In genomic region chr5:124742983-124743533, GRCh38 we compare ENCODE assay signal across 8 cellular contexts. TPM values are rescaled to one million over a fixed set of nuclear protein-coding genes. Genes with fewer than 3 reads are reported as not detected.
DNase-seq lines count a peak whose midpoint lies in the region; ATAC-seq, FAIRE-seq and TF ChIP-seq lines count a peak whose summit lies in the region.

No MANE protein-coding gene starts in this region.

- intact Hi-C loops in mucosa of descending colon (cut with DNase I, micrococcal nuclease) = loop anchor here (5.0 to 10.0 kb wide), 4 partner anchors 41 to 282 kb away; no protein-coding TSS in a partner anchor

- no peaks in the 10 kb centered on the region for H3K9me3 ChIP-seq in BE2C
- H3K9me3 ChIP-seq in mucosa of descending colon = no peaks in the 10 kb centered on the region

- no peaks in the 10 kb centered on the region for H3K36me3 ChIP-seq in BE2C
- H3K36me3 ChIP-seq in bronchial epithelial cell (ENCODE audit: control insufficient read depth, insufficient read depth, low read length) = no peaks in the 10 kb centered on the region
- no peaks in the 10 kb centered on the region for H3K36me3 ChIP-seq in mucosa of descending colon (ENCODE audit: low read depth)

- no peak for FAIRE-seq in bronchial epithelial cell (lab: Jason Lieb, UNC)

- DNase-seq in BE2C (no peak), bronchial epithelial cell (ENCODE audit: low read depth) (peak; percentile 94), mucosa of descending colon (no peak), left lobe of liver (ENCODE audit: low spot score) (no peak), HuH-7 (ENCODE audit: low spot score) (no peak), HEK293T (ENCODE audit: extremely low spot score) (no peak)

- ATAC-seq in HG03442 (IDR thresholded peaks at IDR 0.05; ENCODE audit: unreplicated experiment) (peak; percentile 32), mucosa of descending colon (peak; percentile 22), left lobe of liver (no peak), HG03196 (IDR thresholded peaks at IDR 0.05; ENCODE audit: unreplicated experiment) (no peak)

- H3K27me3 ChIP-seq in BE2C (no peaks in the 10 kb centered on the region), bronchial epithelial cell (ENCODE audit: control insufficient read depth, insufficient read depth, low read length) (no peaks in the 10 kb centered on the region)

- CTCF ChIA-PET in HEK293T (lab: Yijun Ruan, JAX) = no interaction called here

- POLR2A ChIA-PET in HEK293T (lab: Yijun Ruan, JAX) = interaction anchor here (0.6 kb wide), 1 partner anchor 84 kb away, joined by 3 read pairs; no protein-coding TSS in a partner anchor

- peaks cover 13% of the 10 kb centered on the region for H3K4me1 ChIP-seq in BE2C
- H3K4me1 ChIP-seq in mucosa of descending colon (ENCODE audit: low read depth) = peaks cover 44% of the 10 kb centered on the region

- TF ChIP-seq CTCF in BE2C (IDR thresholded peaks at IDR 0.05; ENCODE audit: low read depth, low read length) (no peak), bronchial epithelial cell (IDR thresholded peaks at IDR 0.05; ENCODE audit: insufficient read depth, low read length, severe bottlenecking) (no peak), mucosa of descending colon (IDR thresholded peaks at IDR 0.05) (no peak)

- peak overlapping the region; percentile 78 for H3K4me3 ChIP-seq in BE2C (ENCODE audit: low read depth, low read length)
- peak overlapping the region; percentile 51 for H3K4me3 ChIP-seq in bronchial epithelial cell (ENCODE audit: low read depth, low read length)
- H3K4me3 ChIP-seq in mucosa of descending colon = peak overlapping the region; percentile 33

TF ChIP-seq in HEK293T, 16 proteins besides CTCF, POLR2A, EP300 and RAD21:
- TF ChIP-seq ELF4 (IDR thresholded peaks at IDR 0.05) = no peak
- no peak for TF ChIP-seq ARNT (IDR thresholded peaks at IDR 0.05)
- TF ChIP-seq FOXA1 (IDR thresholded peaks at IDR 0.05) = no peak
- no peak for TF ChIP-seq HDGF (IDR thresholded peaks at IDR 0.05; ENCODE audit: borderline replicate concordance)
- TF ChIP-seq FOXK2 (IDR thresholded peaks at IDR 0.05) = no peak
- no peak for TF ChIP-seq SP1 (IDR thresholded peaks at IDR 0.05)
- no peak for TF ChIP-seq LEF1 (IDR thresholded peaks at IDR 0.05; ENCODE audit: borderline replicate concordance)
- no peak for TF ChIP-seq ZNF384 (IDR thresholded peaks at IDR 0.05)
- TF ChIP-seq CTBP1 (IDR thresholded peaks at IDR 0.05; ENCODE audit: borderline replicate concordance) = no peak

RNA-seq across cellular contexts. Expression of gene ZNF608, which starts 3.4 kb away (rescaled TPM):
- polyA plus RNA-seq in BE2C (2012; ENCODE audit: insufficient read depth, insufficient read length, low read depth) = 70.5 TPM
- 4.5 and 4.6 TPM in 2 replicates for total RNA-seq in bronchial epithelial cell
- total RNA-seq in mucosa of descending colon = 10 to 100 TPM; 19.7 to 32.3 (median 27.2) TPM
- 5.0 TPM for total RNA-seq in left lobe of liver

Comparison
In these comparisons a context has a peak if more than half of its experiments do, and no peak if none do; other contexts are left out.
1. ATAC-seq: peak in HG03442 (single experiment) and mucosa of descending colon (single experiment); none in left lobe of liver (single experiment) and HG03196 (single experiment).
2. Peak in every context shown above with its lines, with median percentiles within 50 percentile points of each other: H3K4me3 ChIP-seq.